Comparison of ENCODE assay signal across 16 cellular contexts in genomic region chrX:101395789-101396188, GRCh38. TPM values are rescaled to one million over a fixed set of nuclear protein-coding genes. Genes with fewer than 3 reads are reported as not detected.
A peak's percentile ranks its signal among the peaks of the same experiment; 100 is the strongest.
DNase-seq lines count a peak whose midpoint lies in the region.
"Had no signal": no experiment of that assay in that cellular context is flagged by ENCODE, and none has a peak within 500 bp of the region (broad histone marks: within the 10 kb centered on the region; RNA-seq: fewer than 3 reads in every experiment).

No MANE protein-coding gene starts in this region.

- H3K27me3 Mint-ChIP-seq in activated CD4-positive, alpha-beta memory T cell treated with anti-CD3 and anti-CD28 coated beads for 36 hours, result no peaks in the 10 kb centered on the region
- H3K27me3 Mint-ChIP-seq: activated naive CD4-positive, alpha-beta T cell treated with anti-CD3 and anti-CD28 coated beads, Interleukin-2, amount 10 ng/mL, durations not matched to agents 7 days and 5 days; dendritic cell treated with granulocyte-macrophage colony-stimulating factor and Interleukin-4, amounts not matched to agents 40 ng/mL and 50 ng/mL, for 4 days; naive thymus-derived CD8-positive, alpha-beta T cell had no signal

- H3K4ac ChIP-seq in mesenchymal stem cell (ENCODE audit: low read depth in 1 of 2, low read length in 2 of 2), result no peak overlapping the region

- H3K18ac ChIP-seq in mesenchymal stem cell (ENCODE audit: low read depth in 1 of 2, low read length in 2 of 2), result no peak overlapping the region

- WGBS in mesenchymal stem cell, result 94% methylated on average over 1 of the region's 1 CpG

- no peak overlapping the region for H2AFZ ChIP-seq in mesenchymal stem cell (ENCODE audit: low read depth, low read length)

- H3K23ac ChIP-seq in mesenchymal stem cell (ENCODE audit: low read length in 2 of 2), result no peak overlapping the region

- H3K4me3 Mint-ChIP-seq in activated CD4-positive, alpha-beta memory T cell treated with anti-CD3 and anti-CD28 coated beads for 36 hours, result no peak overlapping the region
- H3K4me3 Mint-ChIP-seq: activated naive CD4-positive, alpha-beta T cell treated with anti-CD3 and anti-CD28 coated beads, Interleukin-2, amount 10 ng/mL, durations not matched to agents 7 days and 5 days; dendritic cell treated with granulocyte-macrophage colony-stimulating factor and Interleukin-4, amounts not matched to agents 40 ng/mL and 50 ng/mL, for 4 days; naive thymus-derived CD8-positive, alpha-beta T cell had no signal

- in situ Hi-C loops in KBM-7 (cut with MboI; ENCODE audit: low pct_unique_long_range_greater_than_20kb, low sequenced_read_pairs), result no loop called here

- H4K8ac ChIP-seq in mesenchymal stem cell (ENCODE audit: low read length), result no peak overlapping the region

- H2BK12ac ChIP-seq in mesenchymal stem cell (ENCODE audit: low read length in 2 of 2), result no peak overlapping the region

- peaks cover 57% of the 10 kb centered on the region for H3K36me3 Mint-ChIP-seq in activated CD4-positive, alpha-beta memory T cell treated with anti-CD3 and anti-CD28 coated beads for 36 hours

- peaks cover 0 to 3% of the 10 kb centered on the region in 2 experiments for H3K27me3 ChIP-seq in mesenchymal stem cell (ENCODE audit: control insufficient read depth in 1 of 2, insufficient read depth in 1 of 2, low read length in 2 of 2)
- H3K27me3 ChIP-seq: foreskin keratinocyte, SJSA1 had no signal

- H2BK15ac ChIP-seq in mesenchymal stem cell (ENCODE audit: low read depth, poor library complexity, severe bottlenecking), result no peak overlapping the region

- POLR2A ChIA-PET in activated CD4-positive, alpha-beta memory T cell treated with anti-CD3 and anti-CD28 coated beads for 36 hours (lab: Charles Lee), result interaction anchor here (1.2 kb wide), 2 partner anchors 12 to 17 kb away, joined by 3 to 4 read pairs; partner anchors contain the start of gene GLA

- H2AK5ac ChIP-seq in mesenchymal stem cell (ENCODE audit: low read length, severe bottlenecking), result no peak overlapping the region

- no peaks in the 10 kb centered on the region for H3K9me3 ChIP-seq in mesenchymal stem cell (ENCODE audit: control insufficient read depth, low read length)
- H3K9me3 ChIP-seq: SJSA1 had no signal

- peaks cover 0 to 45% of the 10 kb centered on the region in 2 experiments for H3K36me3 ChIP-seq in mesenchymal stem cell (ENCODE audit: control insufficient read depth in 1 of 2, insufficient read depth in 2 of 2, low read depth in 1 of 2, low read length in 2 of 2)

- no peak overlapping the region for H4K91ac ChIP-seq in mesenchymal stem cell (ENCODE audit: low read length)

- H3K79me1 ChIP-seq in mesenchymal stem cell (replicated peaks; ENCODE audit: low read length, poor library complexity, severe bottlenecking), result no peaks in the 10 kb centered on the region

- H2BK120ac ChIP-seq in mesenchymal stem cell (ENCODE audit: low read depth, low read length), result no peak overlapping the region

- DNase-seq in DMS 273 (lab: John Stamatoyannopoulos, UW; ENCODE audit: unreplicated experiment) (peak; percentile 47), DMS 273 treated with DMSO at 0.1 percent for 48 hours (lab: John Stamatoyannopoulos, UW) (no peak), KBM-7 (peak; percentile 45), mesenchymal stem cell (peak; percentile 34), NCI-H1436 (lab: John Stamatoyannopoulos, UW) (no peak), globus pallidus (ENCODE audit: low spot score) (no peak)
- DNase-seq in activated CD4-positive, alpha-beta memory T cell treated with anti-CD3 and anti-CD28 coated beads for 36 hours, result no peak
- no peak for DNase-seq in activated CD8-positive, alpha-beta memory T cell treated with anti-CD3 and anti-CD28 coated beads, Interleukin-2, amount 50 U/mL, for 48 hours
- DNase-seq: 8988T; activated naive CD4-positive, alpha-beta T cell treated with anti-CD3 and anti-CD28 coated beads, Interleukin-2, amount 10 ng/mL, durations not matched to agents 7 days and 5 days; DMS79; foreskin keratinocyte; naive thymus-derived CD8-positive, alpha-beta T cell; NCI-H524 had no signal

- CTCF ChIA-PET in activated CD4-positive, alpha-beta memory T cell treated with anti-CD3 and anti-CD28 coated beads for 36 hours (lab: Charles Lee), result no interaction called here

- H3K4me3 ChIP-seq in mesenchymal stem cell (ENCODE audit: insufficient read depth in 1 of 2, low read depth in 1 of 2, low read length in 2 of 2), result no peak overlapping the region
- H3K4me3 ChIP-seq: SJSA1 had no signal

- no peak overlapping the region for H3K9ac ChIP-seq in mesenchymal stem cell (ENCODE audit: low read length)

- H2BK5ac ChIP-seq in mesenchymal stem cell (ENCODE audit: low read depth, low read length, poor library complexity, severe bottlenecking), result no peak overlapping the region

- H3K9me3 Mint-ChIP-seq in activated CD4-positive, alpha-beta memory T cell treated with anti-CD3 and anti-CD28 coated beads for 36 hours, result no peaks in the 10 kb centered on the region
- H3K9me3 Mint-ChIP-seq: activated naive CD4-positive, alpha-beta T cell treated with anti-CD3 and anti-CD28 coated beads, Interleukin-2, amount 10 ng/mL, durations not matched to agents 7 days and 5 days; dendritic cell treated with granulocyte-macrophage colony-stimulating factor and Interleukin-4, amounts not matched to agents 40 ng/mL and 50 ng/mL, for 4 days; naive thymus-derived CD8-positive, alpha-beta T cell had no signal

- H3K27ac Mint-ChIP-seq in activated CD4-positive, alpha-beta memory T cell treated with anti-CD3 and anti-CD28 coated beads for 36 hours, result peak overlapping the region; percentile 45
- H3K27ac Mint-ChIP-seq: activated naive CD4-positive, alpha-beta T cell treated with anti-CD3 and anti-CD28 coated beads, Interleukin-2, amount 10 ng/mL, durations not matched to agents 7 days and 5 days; dendritic cell treated with granulocyte-macrophage colony-stimulating factor and Interleukin-4, amounts not matched to agents 40 ng/mL and 50 ng/mL, for 4 days had no signal

- intact Hi-C loops in activated CD4-positive, alpha-beta memory T cell treated with anti-CD3 and anti-CD28 coated beads for 36 hours (cut with micrococcal nuclease), result no loop called here

- H3K14ac ChIP-seq in mesenchymal stem cell (ENCODE audit: low read length in 2 of 2), result no peak overlapping the region

- no peak overlapping the region for H3K27ac ChIP-seq in mesenchymal stem cell (ENCODE audit: low read length, poor library complexity, severe bottlenecking)
- H3K27ac ChIP-seq: foreskin keratinocyte, SJSA1 had no signal

- no peaks in the 10 kb centered on the region for H3K4me1 ChIP-seq in mesenchymal stem cell (ENCODE audit: control insufficient read depth, insufficient read depth, low read depth, low read length)
- H3K4me1 ChIP-seq: foreskin keratinocyte had no signal

- H3K4me1 Mint-ChIP-seq in activated CD4-positive, alpha-beta memory T cell treated with anti-CD3 and anti-CD28 coated beads for 36 hours (ENCODE audit: low read depth), result peaks cover 15% of the 10 kb centered on the region

- H3K4me2 ChIP-seq in mesenchymal stem cell (ENCODE audit: low read length, poor library complexity, severe bottlenecking), result no peak overlapping the region

RNA-seq across cellular contexts. Expression of gene RPL36A, which starts 5.0 kb away (rescaled TPM):
- total RNA-seq in activated CD4-positive, alpha-beta memory T cell treated with anti-CD3 and anti-CD28 coated beads for 36 hours, result 100 to 1,000 TPM; 364 to 420 TPM
- 2,923 TPM for polyA plus RNA-seq in mesenchymal stem cell (2013, experiment 1 of 2)
- 2,774 TPM for polyA plus RNA-seq in mesenchymal stem cell (2013, experiment 2 of 2)

RNA-seq across cellular contexts. Expression of gene BTK, which starts 9.8 kb away (rescaled TPM):
- total RNA-seq in activated CD4-positive, alpha-beta memory T cell treated with anti-CD3 and anti-CD28 coated beads for 36 hours, result under 1 TPM; 0.21 to 0.58 TPM
- 0.30 TPM for polyA plus RNA-seq in mesenchymal stem cell (2013, experiment 1 of 2)
- polyA plus RNA-seq in mesenchymal stem cell (2013, experiment 2 of 2), result 0.33 TPM
- total RNA-seq: SJSA1 had no signal
- polyA plus RNA-seq: foreskin keratinocyte had no signal

RNA-seq across cellular contexts. Expression of gene GLA, which starts 11.9 kb away (rescaled TPM):
- 10 to 100 TPM; 40.4 to 43.6 TPM for total RNA-seq in activated CD4-positive, alpha-beta memory T cell treated with anti-CD3 and anti-CD28 coated beads for 36 hours
- 66.5 TPM for polyA plus RNA-seq in mesenchymal stem cell (2013, experiment 1 of 2)
- polyA plus RNA-seq in mesenchymal stem cell (2013, experiment 2 of 2), result 71.3 TPM

RNA-seq across cellular contexts. Expression of gene HNRNPH2, which starts 12.2 kb away (rescaled TPM):
- 10 to 100 TPM; 32.5 to 33.8 TPM for total RNA-seq in activated CD4-positive, alpha-beta memory T cell treated with anti-CD3 and anti-CD28 coated beads for 36 hours
- 58.6 TPM for polyA plus RNA-seq in mesenchymal stem cell (2013, experiment 1 of 2)
- 60.5 TPM for polyA plus RNA-seq in mesenchymal stem cell (2013, experiment 2 of 2)

RNA-seq across cellular contexts. Expression of gene TIMM8A, which starts 47.2 kb away (rescaled TPM):
- 10 to 100 TPM; 21.9 to 23.1 TPM for total RNA-seq in activated CD4-positive, alpha-beta memory T cell treated with anti-CD3 and anti-CD28 coated beads for 36 hours
- polyA plus RNA-seq in mesenchymal stem cell (2013, experiment 1 of 2), result 7.0 TPM
- 7.8 TPM for polyA plus RNA-seq in mesenchymal stem cell (2013, experiment 2 of 2)

Comparison
In these comparisons a context has a peak if more than half of its experiments do, and no peak if none do; other contexts are left out.
1. DNase-seq: peak in DMS 273 (single experiment), KBM-7 (single experiment) and mesenchymal stem cell (single experiment); none in DMS 273 treated with DMSO at 0.1 percent for 48 hours (single experiment), activated CD4-positive, alpha-beta memory T cell treated with anti-CD3 and anti-CD28 coated beads for 36 hours (single experiment), NCI-H1436 (single experiment), activated CD8-positive, alpha-beta memory T cell treated with anti-CD3 and anti-CD28 coated beads, Interleukin-2, amount 50 U/mL, for 48 hours (single experiment) and globus pallidus (single experiment).